In the genomic region with DNA sequence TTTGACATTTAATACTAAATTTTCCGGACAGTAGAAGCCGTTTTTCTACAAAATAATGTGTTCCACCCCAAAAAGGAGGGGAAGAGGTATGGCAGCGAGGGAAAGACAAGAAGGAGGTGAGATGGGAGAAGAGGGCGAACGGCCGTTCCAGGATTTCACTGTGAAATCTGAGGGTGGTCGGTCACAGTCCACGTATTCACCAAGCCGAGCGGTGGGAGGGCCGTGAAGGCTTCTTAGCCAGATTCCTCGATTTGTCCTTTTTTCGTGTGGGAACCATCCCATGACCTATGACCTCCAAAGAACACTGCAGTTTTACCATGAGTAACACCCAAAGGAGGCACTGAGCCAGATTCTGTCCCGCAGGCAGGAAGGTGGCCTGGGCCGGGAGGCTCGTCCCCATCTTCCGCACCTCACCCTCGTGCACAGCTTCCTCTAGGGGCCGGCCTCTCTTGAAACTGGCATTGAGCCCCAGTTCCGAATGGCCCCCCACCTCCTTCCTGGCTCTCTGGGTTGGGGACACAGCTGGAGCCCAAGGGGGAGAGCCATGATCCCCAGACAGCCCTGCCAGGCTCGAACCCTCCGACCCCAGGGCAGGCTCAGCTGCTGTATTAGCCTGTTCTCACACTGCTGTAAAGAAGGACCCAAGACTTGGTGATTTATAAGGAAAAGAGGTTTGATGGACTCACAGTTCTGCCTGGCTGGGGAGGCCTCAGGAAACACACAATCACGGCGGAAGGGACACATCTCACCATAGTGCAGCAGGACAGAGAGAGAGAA, we compare ENCODE assay signal across 22 cellular contexts. TPM values are rescaled to one million over a fixed set of nuclear protein-coding genes. Genes with fewer than 3 reads are reported as not detected.
DNase-seq lines count a peak whose midpoint lies in the region; ATAC-seq and TF ChIP-seq lines count a peak whose summit lies in the region.
"Had no signal": no experiment of that assay in that cellular context is flagged by ENCODE, and none has a peak within 500 bp of the region (broad histone marks: within the 10 kb centered on the region; RNA-seq: fewer than 3 reads in every experiment).

No MANE protein-coding gene starts in this region.

- TF ChIP-seq CTCF in H9 (conservative IDR thresholded peaks at IDR 0.05) (no peak), coronary artery (IDR thresholded peaks at IDR 0.05) (no peak)

- 0 out of 5 replicates have a peak, but pooled peaks cover 0 to 3% of the 10 kb centered on the region in 2 experiments for H3K9me3 Mint-ChIP-seq in H9
- H3K9me3 Mint-ChIP-seq: activated T-helper 17 cell treated with anti-CD3 and anti-CD28 coated beads, Interleukin-2, amount 50 U/mL, for 72 hours; central memory CD8-positive, alpha-beta T cell; stimulated activated memory B cell treated with anti-CD40 and anti-IgM and Interleukin-4, amounts not matched to agents 10 μg/mL and 1 μg/mL and 100 μg/mL, for 72 hours had no signal

- no peak overlapping the region for H3K18ac ChIP-seq in H9 (ENCODE audit: insufficient read length, low read depth, low read length)

- no peak overlapping the region for H2BK20ac ChIP-seq in H9 (ENCODE audit: low read depth, low read length, poor library complexity, severe bottlenecking)

- no peak overlapping the region; the same call in 1 of the 2 replicates for H3K14ac ChIP-seq in H9 (ENCODE audit: insufficient read depth, low read length)

- no peak overlapping the region for H3K9ac ChIP-seq in H9 (ENCODE audit: extremely low read depth, insufficient read length, low read length)

- H4K20me1 ChIP-seq in H9 (ENCODE audit: control insufficient read depth, insufficient read depth, insufficient read length) = peaks cover 2% of the 10 kb centered on the region

- H4K91ac ChIP-seq in H9 (ENCODE audit: insufficient read length, low read depth, low read length) = no peak overlapping the region

- H2BK12ac ChIP-seq in H9 (ENCODE audit: insufficient read length, low read depth, low read length) = no peak overlapping the region

- no peak overlapping the region for H2AFZ ChIP-seq in H9 (ENCODE audit: low read length)

- H2BK5ac ChIP-seq in H9 (ENCODE audit: insufficient read length, low read length) = no peak overlapping the region

- H3K79me2 ChIP-seq in H9 (ENCODE audit: insufficient read depth, low read length) = peaks cover 6% of the 10 kb centered on the region; the same call in 1 of the 2 replicates

- no peak overlapping the region for H3K27ac ChIP-seq in H9 (ENCODE audit: insufficient read length, low read depth, low read length)
- H3K27ac ChIP-seq in coronary artery = no peak overlapping the region
- H3K27ac ChIP-seq: HL-60, neutrophil, suprapubic skin had no signal

- no peak overlapping the region for H3K23ac ChIP-seq in H9 (ENCODE audit: insufficient read length, low read depth, low read length)

- no CpG with 5 or more reads among the region's 24 CpGs for WGBS in H9 (ENCODE audit: extremely low coverage, insufficient read length, low lambda C conversion rate)

- H3K4me3 Mint-ChIP-seq in H9 = no peak overlapping the region
- H3K4me3 Mint-ChIP-seq: activated CD4-positive, alpha-beta T cell treated with anti-CD3 and anti-CD28 coated beads for 36 hours; activated naive CD8-positive, alpha-beta T cell; activated T-helper 17 cell treated with anti-CD3 and anti-CD28 coated beads, Interleukin-2, amount 50 U/mL, for 72 hours; central memory CD8-positive, alpha-beta T cell; stimulated activated memory B cell treated with anti-CD40 and anti-IgM and Interleukin-4, amounts not matched to agents 10 μg/mL and 1 μg/mL and 100 μg/mL, for 72 hours had no signal

- H3K4me3 ChIP-seq in coronary artery = no peak overlapping the region
- H3K4me3 ChIP-seq: dorsolateral prefrontal cortex, suprapubic skin had no signal

- H3K56ac ChIP-seq in H9 (ENCODE audit: insufficient read length, low read depth, low read length) = no peak overlapping the region

- ATAC-seq in GM19463 (IDR thresholded peaks at IDR 0.05; ENCODE audit: unreplicated experiment) = no peak
- ATAC-seq: activated CD4-positive, alpha-beta T cell treated with anti-CD3 and anti-CD28 coated beads for 36 hours; activated T-helper 17 cell treated with anti-CD3 and anti-CD28 coated beads, Interleukin-2, amount 50 U/mL, for 72 hours; left colon; stimulated activated memory B cell treated with anti-CD40 and anti-IgM and Interleukin-4, amounts not matched to agents 10 μg/mL and 1 μg/mL and 100 μg/mL, for 72 hours had no signal

- H3K27me3 Mint-ChIP-seq in H9 (ENCODE audit: low read depth) = no peaks in the 10 kb centered on the region; the same call in none of the 2 replicates
- H3K27me3 Mint-ChIP-seq: activated CD4-positive, alpha-beta T cell treated with anti-CD3 and anti-CD28 coated beads for 36 hours; activated naive CD8-positive, alpha-beta T cell; activated T-helper 17 cell treated with anti-CD3 and anti-CD28 coated beads, Interleukin-2, amount 50 U/mL, for 72 hours; central memory CD8-positive, alpha-beta T cell; stimulated activated memory B cell treated with anti-CD40 and anti-IgM and Interleukin-4, amounts not matched to agents 10 μg/mL and 1 μg/mL and 100 μg/mL, for 72 hours had no signal

- peaks cover 3% of the 10 kb centered on the region for H3K79me1 ChIP-seq in H9 (ENCODE audit: insufficient read depth, low read depth, low read length, poor library complexity, severe bottlenecking)

- H3K23me2 ChIP-seq in H9 (ENCODE audit: insufficient read length, low read depth, low read length, poor library complexity, severe bottlenecking) = no peaks in the 10 kb centered on the region

- no peak overlapping the region for H3K4ac ChIP-seq in H9 (ENCODE audit: low read depth, low read length)

- DNase-seq in H9 = no peak
- DNase-seq in coronary artery (ENCODE audit: low spot score) = peak; percentile 65
- DNase-seq in mesenteric fat pad (ENCODE audit: low spot score) = peak; percentile 45
- peak; percentile 1 for DNase-seq in stimulated activated CD8-positive, alpha-beta memory T cell treated with anti-CD3 and anti-CD28 coated beads, Interleukin-4, amount 100 ng/mL, for 48 hours
- DNase-seq in GF-D8 (lab: John Stamatoyannopoulos, UW) = no peak
- DNase-seq in pons (ENCODE audit: low spot score) = no peak
- DNase-seq: activated CD4-positive, alpha-beta T cell treated with anti-CD3 and anti-CD28 coated beads for 36 hours; EL; HCEC 1CT; Kasumi-1; NCI-H526 treated with DMSO at 0.1 percent for 48 hours; small intestine had no signal

- H3K4me1 Mint-ChIP-seq in H9 = peaks cover 21 to 28% of the 10 kb centered on the region in 2 experiments

- H3K4me2 ChIP-seq in H9 (ENCODE audit: insufficient read depth, insufficient read length, low read length) = no peak overlapping the region

- H3K36me3 Mint-ChIP-seq in H9 (ENCODE audit: insufficient read depth in 1 of 3, low read depth in 3 of 3) = peaks cover 13 to 25% (median 25%) of the 10 kb centered on the region in 3 experiments; a peak in 6 of 7 replicates

- H3K27me3 ChIP-seq in H9 (ENCODE audit: insufficient read depth, low read length) = no peaks in the 10 kb centered on the region
- H3K27me3 ChIP-seq: dorsolateral prefrontal cortex, neutrophil, suprapubic skin had no signal

- H2BK15ac ChIP-seq in H9 (ENCODE audit: low read depth, low read length) = no peak overlapping the region

- H3K4me1 ChIP-seq in H9 (ENCODE audit: insufficient read depth, low read length) = no peaks in the 10 kb centered on the region; the same call in 1 of the 2 replicates

- H3T11ph ChIP-seq in H9 (ENCODE audit: low read length) = no peak overlapping the region

- no peak overlapping the region for H2AK5ac ChIP-seq in H9 (ENCODE audit: insufficient read length, low read length)

- H3K27ac Mint-ChIP-seq in H9 = peak overlapping the region in 2 of 3 experiments; percentile 65 to 83; a peak in 3 of 7 replicates
- H3K27ac Mint-ChIP-seq: activated CD4-positive, alpha-beta T cell treated with anti-CD3 and anti-CD28 coated beads for 36 hours; activated naive CD8-positive, alpha-beta T cell; stimulated activated memory B cell treated with anti-CD40 and anti-IgM and Interleukin-4, amounts not matched to agents 10 μg/mL and 1 μg/mL and 100 μg/mL, for 72 hours had no signal

- no peak overlapping the region for H4K5ac ChIP-seq in H9 (ENCODE audit: insufficient read length, low read depth, low read length)

- no peak overlapping the region for H4K8ac ChIP-seq in H9 (replicated peaks; ENCODE audit: insufficient read length, low read depth, low read length)

- no peaks in the 10 kb centered on the region for H3K9me3 ChIP-seq in H9 (ENCODE audit: control insufficient read depth, low read depth, low read length)
- H3K9me3 ChIP-seq: neutrophil, suprapubic skin had no signal

- H2BK120ac ChIP-seq in H9 (ENCODE audit: low read depth, low read length, poor library complexity, severe bottlenecking) = no peak overlapping the region

RNA-seq across cellular contexts. Expression of a gene that starts 23.7 kb away (rescaled TPM):
- total RNA-seq in H9 (2021) (22.7 and 23.0 TPM in 2 replicates), mesenteric fat pad (17.0 TPM)

Comparison
In these comparisons a context has a peak if more than half of its experiments do, and no peak if none do; other contexts are left out.
1. DNase-seq: peak in coronary artery (single experiment), mesenteric fat pad (single experiment) and stimulated activated CD8-positive, alpha-beta memory T cell treated with anti-CD3 and anti-CD28 coated beads, Interleukin-4, amount 100 ng/mL, for 48 hours (single experiment); none in H9 (single experiment), GF-D8 (single experiment) and pons (single experiment).